16 cellular contexts compared by ENCODE assay signal in genomic region chr7:151777511-151777880, GRCh38.
DNase-seq lines count a peak whose midpoint lies in the region; ATAC-seq, FAIRE-seq and TF ChIP-seq lines count a peak whose summit lies in the region.
"Had no signal": no experiment of that assay in that cellular context is flagged by ENCODE, and none has a peak within 500 bp of the region (broad histone marks: within the 10 kb centered on the region; RNA-seq: fewer than 3 reads in every experiment).

No MANE protein-coding gene starts in this region.

- H3K56ac ChIP-seq in H1 (replicated peaks; ENCODE audit: insufficient read length, low read depth, low read length): no peak overlapping the region

- no peak for TF ChIP-seq RAD21 in H1 (IDR thresholded peaks at IDR 0.05 in 1 of 2, conservative IDR thresholded peaks at IDR 0.05 in 1 of 2; ENCODE audit: low read depth in 2 of 2, low read length in 2 of 2)

- H3K23me2 ChIP-seq in H1 (ENCODE audit: low read depth, low read length): no peaks in the 10 kb centered on the region; the same call in 1 of the 2 replicates

- peak overlapping the region; percentile 48; the same call in 1 of the 2 replicates for H3K18ac ChIP-seq in H1 (ENCODE audit: extremely low read depth, low read length)

- CTCF ChIA-PET in H1 (lab: Charles Lee; ENCODE audit: partially characterized antibody): interaction anchor here (0.8 to 1.8 kb wide), 5 partner anchors 18 to 166 kb away, joined by 3 to 5 read pairs (median 3); no protein-coding TSS in a partner anchor

- peak overlapping the region in 9 of 11 experiments; percentile 54 to 92 (median 80); a peak in 17 of 22 replicates for H3K4me2 ChIP-seq in BLaER1 treated with 17β-estradiol and CSF1 and Interleukin-3, amounts not matched to agents 10 nM and 100 nM
- no peak overlapping the region for H3K4me2 ChIP-seq in H1 (ENCODE audit: insufficient read depth in 1 of 2, low read depth in 2 of 2, low read length in 2 of 2)

- no peaks in the 10 kb centered on the region for H3K79me1 ChIP-seq in H1 (ENCODE audit: low read depth, low read length)

- no peak overlapping the region for H4K5ac ChIP-seq in H1 (ENCODE audit: insufficient read length, low read depth, low read length)

- FAIRE-seq in H1 (lab: Jason Lieb, UNC): no peak
- FAIRE-seq: HepG2 had no signal

- no peak overlapping the region for H4K8ac ChIP-seq in H1 (ENCODE audit: extremely low read depth, insufficient read depth, low read length)

- H3K4ac ChIP-seq in H1 (replicated peaks; ENCODE audit: insufficient read length, low read depth, low read length): no peak overlapping the region

- no peak for TF ChIP-seq CTCF in H1 (IDR thresholded peaks at IDR 0.05; ENCODE audit: control extremely low read depth in 1 of 3, insufficient read depth in 1 of 3, low read depth in 1 of 3, low read length in 3 of 3)

- H3K4me1 Mint-ChIP-seq in central memory CD8-positive, alpha-beta T cell: peaks cover 8% of the 10 kb centered on the region

- 91% methylated on average over 5 of the region's 5 CpGs; no CpG with 5 or more reads in 1 of the 2 experiments for WGBS in H1 (ENCODE audit: extremely low coverage in 1 of 2, insufficient coverage in 1 of 2, insufficient read length in 1 of 2, insufficient replicate concordance in 2 of 2, low coverage in 1 of 2, low lambda C conversion rate in 2 of 2, missing lambda C conversion rate in 1 of 2), 2 experiments

- ATAC-seq in central memory CD8-positive, alpha-beta T cell (replicated peaks; ENCODE audit: extremely low read depth, poor library complexity, severe bottlenecking): no peak
- ATAC-seq in HG03354 (IDR thresholded peaks at IDR 0.05; ENCODE audit: poor library complexity, severe bottlenecking, unreplicated experiment) (no peak), HG03520 (IDR thresholded peaks at IDR 0.05; ENCODE audit: unreplicated experiment) (no peak), GM19463 (IDR thresholded peaks at IDR 0.05; ENCODE audit: unreplicated experiment) (no peak)
- ATAC-seq: HepG2 had no signal

- peak overlapping the region; percentile 29 for H3K27ac Mint-ChIP-seq in central memory CD8-positive, alpha-beta T cell (ENCODE audit: low read depth)
- H3K27ac Mint-ChIP-seq: B cell had no signal

- peaks cover 5% of the 10 kb centered on the region for H3K36me3 Mint-ChIP-seq in central memory CD8-positive, alpha-beta T cell (ENCODE audit: insufficient read depth)

- no peaks in the 10 kb centered on the region for H3K9me3 Mint-ChIP-seq in central memory CD8-positive, alpha-beta T cell
- H3K9me3 Mint-ChIP-seq: CD4-positive, alpha-beta memory T cell; IgD-negative memory B cell had no signal

- H3K4me3 ChIP-seq in BLaER1 treated with 17β-estradiol and CSF1 and Interleukin-3, amounts not matched to agents 10 nM and 100 nM: no peak overlapping the region
- no peak overlapping the region for H3K4me3 ChIP-seq in H1 (ENCODE audit: extremely low read depth in 1 of 4, insufficient read depth in 2 of 4, low read depth in 3 of 4, low read length in 4 of 4)
- H3K4me3 ChIP-seq: HAP-1 had no signal

- TF ChIP-seq POLR2A in H1 (IDR thresholded peaks at IDR 0.05; ENCODE audit: control extremely low read depth in 1 of 2, low read depth in 2 of 2, low read length in 2 of 2): no peak

- TF ChIP-seq EP300 in H1 (IDR thresholded peaks at IDR 0.05; ENCODE audit: borderline replicate concordance in 1 of 2, low read depth in 2 of 2, low read length in 2 of 2): no peak

- no peak overlapping the region for H2AK5ac ChIP-seq in H1 (ENCODE audit: low read depth, low read length)

- POLR2A ChIA-PET in H1 (lab: Charles Lee; ENCODE audit: partially characterized antibody): no interaction called here

- no peak for DNase-seq in central memory CD8-positive, alpha-beta T cell (ENCODE audit: low spot score in 2 of 2)
- no peak for DNase-seq in H1 (ENCODE audit: low read depth in 1 of 2, low spot score in 2 of 2)
- DNase-seq: CD4-positive, alpha-beta memory T cell; DMS153; DMS79; GF-D8; KBM-7 had no signal

- no peak overlapping the region for H2BK15ac ChIP-seq in H1 (ENCODE audit: low read length)

- H3K4me1 ChIP-seq in BLaER1 treated with 17β-estradiol and CSF1 and Interleukin-3, amounts not matched to agents 10 nM and 100 nM: peaks cover 22 to 60% (median 48%) of the 10 kb centered on the region in 10 experiments
- H3K4me1 ChIP-seq in H1 (replicated peaks in 1 of 4; ENCODE audit: control insufficient read depth in 3 of 4, insufficient read depth in 4 of 4, low read length in 3 of 4): peaks cover 0 to 3% (median under 1%) of the 10 kb centered on the region in 4 experiments; a peak in 1 of 7 replicates
- H3K4me1 ChIP-seq: HAP-1 had no signal

- no peaks in the 10 kb centered on the region for H3K27me3 Mint-ChIP-seq in central memory CD8-positive, alpha-beta T cell
- H3K27me3 Mint-ChIP-seq: B cell; CD4-positive, alpha-beta memory T cell; IgD-negative memory B cell had no signal

- peak overlapping the region in 4 of 11 experiments; percentile 61 to 83 (median 80); a peak in 6 of 22 replicates for H3K9ac ChIP-seq in BLaER1 treated with 17β-estradiol and CSF1 and Interleukin-3, amounts not matched to agents 10 nM and 100 nM
- H3K9ac ChIP-seq in H1 (replicated peaks in 1 of 4; ENCODE audit: extremely low read depth in 1 of 4, low read depth in 3 of 4, low read length in 3 of 4): no peak overlapping the region

- H3K23ac ChIP-seq in H1 (ENCODE audit: insufficient read length): no peak overlapping the region

- H2BK12ac ChIP-seq in H1 (ENCODE audit: low read depth, low read length): no peak overlapping the region

- no peak overlapping the region for H2BK120ac ChIP-seq in H1 (replicated peaks; ENCODE audit: low read depth, low read length)

- peak overlapping the region in 4 of 11 experiments; percentile 74 to 95 (median 88); a peak in 7 of 22 replicates for H3K27ac ChIP-seq in BLaER1 treated with 17β-estradiol and CSF1 and Interleukin-3, amounts not matched to agents 10 nM and 100 nM
- H3K27ac ChIP-seq in H1 (ENCODE audit: low read depth, low read length): no peak overlapping the region

- peaks cover 0 to 19% (median 7%) of the 10 kb centered on the region in 11 experiments; a peak in 9 of 22 replicates for H3K36me3 ChIP-seq in BLaER1 treated with 17β-estradiol and CSF1 and Interleukin-3, amounts not matched to agents 10 nM and 100 nM
- no peaks in the 10 kb centered on the region for H3K36me3 ChIP-seq in H1 (ENCODE audit: control insufficient read depth in 2 of 4, insufficient read depth in 4 of 4, low read length in 3 of 4)
- H3K36me3 ChIP-seq: HAP-1 had no signal

- no peaks in the 10 kb centered on the region for H3K79me2 ChIP-seq in H1 (ENCODE audit: control insufficient read depth in 1 of 2, insufficient read depth in 2 of 2, low read length in 2 of 2)

- no peak overlapping the region for H3K4me3 Mint-ChIP-seq in central memory CD8-positive, alpha-beta T cell
- H3K4me3 Mint-ChIP-seq: B cell; CD14-positive monocyte; CD4-positive, alpha-beta memory T cell; IgD-negative memory B cell had no signal

- no peak overlapping the region for H2BK20ac ChIP-seq in H1 (ENCODE audit: low read length)

- H3K27me3 ChIP-seq in BLaER1 treated with 17β-estradiol and CSF1 and Interleukin-3, amounts not matched to agents 10 nM and 100 nM: no peaks in the 10 kb centered on the region
- H3K27me3 ChIP-seq in H1 (replicated peaks in 1 of 4; ENCODE audit: control insufficient read depth in 3 of 4, extremely low read depth in 1 of 4, insufficient read depth in 3 of 4, low read length in 3 of 4): peaks cover 0 to 3% (median 2%) of the 10 kb centered on the region in 4 experiments; a peak in 4 of 7 replicates

- H4K20me1 ChIP-seq in BLaER1 treated with 17β-estradiol and CSF1 and Interleukin-3, amounts not matched to agents 10 nM and 100 nM: peaks cover 0 to 7% (median 0%) of the 10 kb centered on the region in 11 experiments; a peak in 3 of 22 replicates
- no peaks in the 10 kb centered on the region for H4K20me1 ChIP-seq in H1 (replicated peaks in 1 of 2; ENCODE audit: control insufficient read depth in 1 of 2, insufficient read depth in 2 of 2, low read length in 2 of 2)

- H2BK5ac ChIP-seq in H1 (ENCODE audit: low read depth, low read length): no peak overlapping the region

- H3K14ac ChIP-seq in H1 (ENCODE audit: insufficient read length): no peak overlapping the region

- no peak overlapping the region for H4K91ac ChIP-seq in H1 (replicated peaks; ENCODE audit: insufficient read length, low read length)

- peaks cover 11 to 18% (median 15%) of the 10 kb centered on the region in 11 experiments; a peak in 21 of 22 replicates for H3K9me3 ChIP-seq in BLaER1 treated with 17β-estradiol and CSF1 and Interleukin-3, amounts not matched to agents 10 nM and 100 nM (replicated peaks in 1 of 11)
- peaks cover 6 to 10% of the 10 kb centered on the region in 2 experiments; a peak in 2 of 4 replicates for H3K9me3 ChIP-seq in H1 (ENCODE audit: insufficient read depth in 2 of 2, low read depth in 1 of 2, low read length in 1 of 2)

- no peak overlapping the region; the same call in 1 of the 2 replicates for H2AFZ ChIP-seq in H1 (ENCODE audit: low read length)

TF ChIP-seq in H1, 55 proteins besides CTCF, POLR2A, EP300 and RAD21:
- TF ChIP-seq HDAC2 (IDR thresholded peaks at IDR 0.05; ENCODE audit: borderline replicate concordance in 1 of 2, low read depth in 2 of 2, low read length in 2 of 2) (no peak), EZH2 (IDR thresholded peaks at IDR 0.05; ENCODE audit: low read depth, low read length, severe bottlenecking) (no peak), USF2 (IDR thresholded peaks at IDR 0.05; ENCODE audit: low read length) (no peak), TAF7 (optimal IDR thresholded peaks at IDR 0.05; ENCODE audit: borderline replicate concordance, low read depth, low read length) (no peak), TBP (IDR thresholded peaks at IDR 0.05; ENCODE audit: low read depth, low read length) (no peak), SP4 (IDR thresholded peaks at IDR 0.05; ENCODE audit: low read length) (no peak), GTF2F1 (IDR thresholded peaks at IDR 0.05; ENCODE audit: borderline replicate concordance, low read depth, low read length) (no peak), MAFK (IDR thresholded peaks at IDR 0.05; ENCODE audit: low read depth, low read length) (no peak), RNF2 (IDR thresholded peaks at IDR 0.05; ENCODE audit: borderline replicate concordance, low read depth, low read length, missing control alignments, poor library complexity, severe bottlenecking) (no peak), TCF12 (IDR thresholded peaks at IDR 0.05; ENCODE audit: low read depth, low read length) (no peak)

Comparison
In these comparisons a context has a peak if more than half of its experiments do, and no peak if none do; other contexts are left out.
1. H3K4me2 ChIP-seq: peak in BLaER1 treated with 17β-estradiol and CSF1 and Interleukin-3, amounts not matched to agents 10 nM and 100 nM (9 of 11); none in H1 (0 of 2).